Comparison of ENCODE assay signal across 26 cellular contexts in genomic region chr6:109852713-109853112, GRCh38.
"Had no signal": no experiment of that assay in that cellular context is flagged by ENCODE, and none has a peak within 500 bp of the region (broad histone marks: within the 10 kb centered on the region; RNA-seq: fewer than 3 reads in every experiment).

No MANE protein-coding gene starts in this region.

- H3K27me3 Mint-ChIP-seq: naive thymus-derived CD4-positive, alpha-beta T cell; stimulated activated memory B cell treated with anti-CD40 and anti-IgM and Interleukin-4, amounts not matched to agents 10 μg/mL and 1 μg/mL and 100 μg/mL, for 72 hours; stimulated activated naive CD8-positive, alpha-beta T cell treated with anti-CD3 and anti-CD28 coated beads, Interleukin-15, Interleukin-2, amounts not matched to agents 100 ng/mL and 50 ng/mL, for 24 hours; type B pancreatic cell had no signal

- H3K27ac ChIP-seq: left lung, lower lobe of right lung, ovary, right atrium auricular region, right lobe of liver, tibial nerve, uterus had no signal

- H3K4me1 Mint-ChIP-seq: immature natural killer cell; naive thymus-derived CD4-positive, alpha-beta T cell had no signal

- H3K9me3 ChIP-seq: left lung, lower lobe of right lung, mucosa of descending colon, ovary, right atrium auricular region, right lobe of liver, uterus had no signal

- H3K27me3 ChIP-seq: left lung, ovary, right atrium auricular region, right lobe of liver, tibial nerve, uterus had no signal

- H3K4me3 ChIP-seq: left lung, lower lobe of right lung, mucosa of descending colon, ovary, right atrium auricular region, right lobe of liver, smooth muscle cell, tibial nerve, uterus had no signal

- H3K4me2 ChIP-seq: smooth muscle cell had no signal

- H3K36me3 ChIP-seq: left lung, lower lobe of right lung, ovary, right atrium auricular region, right lobe of liver, tibial nerve, uterus had no signal

- ATAC-seq: left colon; left lung; lower lobe of right lung; mucosa of descending colon; naive thymus-derived CD4-positive, alpha-beta T cell; natural killer cell treated with Interleukin-12 subunit alpha and Interleukin-12 subunit beta and Interleukin-15 and Interleukin-18, amount 100 ng/mL, for 72 hours; right lobe of liver; stimulated activated memory B cell treated with anti-CD40 and anti-IgM and Interleukin-4, amounts not matched to agents 10 μg/mL and 1 μg/mL and 100 μg/mL, for 72 hours had no signal

- H3K4me3 Mint-ChIP-seq: immature natural killer cell; naive thymus-derived CD4-positive, alpha-beta T cell; natural killer cell treated with Interleukin-12 subunit alpha and Interleukin-12 subunit beta and Interleukin-15 and Interleukin-18, amount 100 ng/mL, for 72 hours; stimulated activated memory B cell treated with anti-CD40 and anti-IgM and Interleukin-4, amounts not matched to agents 10 μg/mL and 1 μg/mL and 100 μg/mL, for 72 hours; stimulated activated naive CD8-positive, alpha-beta T cell treated with anti-CD3 and anti-CD28 coated beads, Interleukin-15, Interleukin-2, amounts not matched to agents 100 ng/mL and 50 ng/mL, for 24 hours; type B pancreatic cell had no signal

- H3K9me3 Mint-ChIP-seq: immature natural killer cell; natural killer cell treated with Interleukin-12 subunit alpha and Interleukin-12 subunit beta and Interleukin-15 and Interleukin-18, amount 100 ng/mL, for 72 hours; stimulated activated naive CD8-positive, alpha-beta T cell treated with anti-CD3 and anti-CD28 coated beads, Interleukin-15, Interleukin-2, amounts not matched to agents 100 ng/mL and 50 ng/mL, for 24 hours had no signal

- H3K4me1 ChIP-seq: left lung, lower lobe of right lung, right atrium auricular region, right lobe of liver, tibial nerve, uterus had no signal

- H3K27ac Mint-ChIP-seq: immature natural killer cell; naive thymus-derived CD4-positive, alpha-beta T cell; natural killer cell treated with Interleukin-12 subunit alpha and Interleukin-12 subunit beta and Interleukin-15 and Interleukin-18, amount 100 ng/mL, for 72 hours; progenitor cell of endocrine pancreas; stimulated activated memory B cell treated with anti-CD40 and anti-IgM and Interleukin-4, amounts not matched to agents 10 μg/mL and 1 μg/mL and 100 μg/mL, for 72 hours; stimulated activated naive CD8-positive, alpha-beta T cell treated with anti-CD3 and anti-CD28 coated beads, Interleukin-15, Interleukin-2, amounts not matched to agents 100 ng/mL and 50 ng/mL, for 24 hours; type B pancreatic cell had no signal

- DNase-seq: hypothalamus; immature natural killer cell; kidney; left colon; left lung; lower lobe of right lung; mammary epithelial cell; mesenchymal stem cell; midbrain; mucosa of descending colon; naive thymus-derived CD4-positive, alpha-beta T cell; ovary; right lobe of liver; stimulated activated CD4-positive, alpha-beta T cell treated with anti-CD3 and anti-CD28 coated beads, Interleukin-1b, Interleukin-23, amount 100 ng/mL, for 48 hours; stimulated activated CD4-positive, alpha-beta T cell treated with anti-CD3 and anti-CD28 coated beads, Interleukin-2, amount 100 ng/mL, for 48 hours; stimulated activated CD4-positive, alpha-beta T cell treated with anti-CD3 and anti-CD28 coated beads, Interleukin-4, amount 100 ng/mL, for 4 hours; stimulated activated CD8-positive, alpha-beta memory T cell treated with anti-CD3 and anti-CD28 coated beads, Interleukin-4, amount 100 ng/mL, for 48 hours; uterus had no signal
